8 cellular contexts compared by ENCODE assay signal in genomic region chr2:10835052-10835970, GRCh38. TPM values are rescaled to one million over a fixed set of nuclear protein-coding genes. Genes with fewer than 3 reads are reported as not detected.
DNase-seq lines count a peak whose midpoint lies in the region; ATAC-seq and TF ChIP-seq lines count a peak whose summit lies in the region.

No MANE protein-coding gene starts in this region.

- H3K79me2 ChIP-seq in neural progenitor cell (ENCODE audit: low read depth) = no peaks in the 10 kb centered on the region

- peak; percentile 21 for DNase-seq in NK-92 treated with Interleukin-12 subunit alpha and Interleukin-12 subunit beta, amount 100 ng/mL, for 24 hours (lab: John Stamatoyannopoulos, UW)
- no peak for DNase-seq in NK-92 (lab: John Stamatoyannopoulos, UW; ENCODE audit: unreplicated experiment)
- peak; percentile 83 for DNase-seq in NCI-H774 (lab: John Stamatoyannopoulos, UW)
- DNase-seq in activated CD8-positive, alpha-beta memory T cell treated with anti-CD3 and anti-CD28 coated beads, Interleukin-2, amount 10 ng/mL, durations not matched to agents 7 days and 5 days = peak; percentile 74
- DNase-seq in erythroblast (lab: John Stamatoyannopoulos, UW) = peak; percentile 40 to 67
- DNase-seq in neural progenitor cell (ENCODE audit: low spot score) = peak; percentile 85
- peak; percentile 72 to 74 for DNase-seq in thyroid gland

- intact Hi-C loops in thyroid gland (cut with DNase I) = loop anchor here (5.0 to 10.0 kb wide), 2 partner anchors 287 to 749 kb away; no protein-coding TSS in a partner anchor

- peak; percentile 78 for ATAC-seq in HG03039 (IDR thresholded peaks at IDR 0.05; ENCODE audit: unreplicated experiment)
- peak; percentile 80 for ATAC-seq in activated CD8-positive, alpha-beta memory T cell treated with anti-CD3 and anti-CD28 coated beads, Interleukin-2, amount 10 ng/mL, durations not matched to agents 7 days and 5 days

- peaks cover 4% of the 10 kb centered on the region for H3K4me1 Mint-ChIP-seq in activated CD8-positive, alpha-beta memory T cell treated with anti-CD3 and anti-CD28 coated beads, Interleukin-2, amount 10 ng/mL, durations not matched to agents 7 days and 5 days
- H3K4me1 Mint-ChIP-seq in neural progenitor cell = peaks cover 32% of the 10 kb centered on the region

- H3K4me3 ChIP-seq in neural progenitor cell (no peak overlapping the region), thyroid gland (replicated peaks in 1 of 3) (no peak overlapping the region)

- 55 to 80% methylated on average over 21 to 36 of the region's 48 CpGs for WGBS in thyroid gland, 2 donors

- CTCF ChIA-PET in activated CD8-positive, alpha-beta memory T cell treated with anti-CD3 and anti-CD28 coated beads, Interleukin-2, amount 10 ng/mL, durations not matched to agents 7 days and 5 days (lab: Charles Lee) = interaction anchor here (0.6 to 8.5 kb wide), 25 partner anchors 9 to 872 kb away, joined by 3 to 121 read pairs (median 4); partner anchors contain the start of gene PDIA6

- no peak overlapping the region for H3K27ac Mint-ChIP-seq in activated CD8-positive, alpha-beta memory T cell treated with anti-CD3 and anti-CD28 coated beads, Interleukin-2, amount 10 ng/mL, durations not matched to agents 7 days and 5 days
- H3K27ac Mint-ChIP-seq in neural progenitor cell = no peak overlapping the region

- no peaks in the 10 kb centered on the region for H3F3A ChIP-seq in neural progenitor cell (ENCODE audit: low read depth)

- TF ChIP-seq CTCF in neural progenitor cell (IDR thresholded peaks at IDR 0.05) (peak; percentile 93), thyroid gland (IDR thresholded peaks at IDR 0.05) (peak; percentile 38 to 86 (median 57))

- H3K4me2 ChIP-seq in neural progenitor cell = no peak overlapping the region

- H3K27me3 ChIP-seq in neural progenitor cell (peaks cover 38% of the 10 kb centered on the region), thyroid gland (no peaks in the 10 kb centered on the region)

- H3K4me1 ChIP-seq in neural progenitor cell (no peaks in the 10 kb centered on the region), thyroid gland (peaks cover 0 to 10% of the 10 kb centered on the region in 2 donors)

- no peak overlapping the region for H3K9ac ChIP-seq in neural progenitor cell

- no peaks in the 10 kb centered on the region for H3K36me3 ChIP-seq in neural progenitor cell
- H3K36me3 ChIP-seq in thyroid gland = no peaks in the 10 kb centered on the region

- H3K27me3 Mint-ChIP-seq in activated CD8-positive, alpha-beta memory T cell treated with anti-CD3 and anti-CD28 coated beads, Interleukin-2, amount 10 ng/mL, durations not matched to agents 7 days and 5 days = peaks cover 43% of the 10 kb centered on the region
- peaks cover 18% of the 10 kb centered on the region for H3K27me3 Mint-ChIP-seq in neural progenitor cell (ENCODE audit: insufficient read depth, low read depth)

- H3K36me3 Mint-ChIP-seq in activated CD8-positive, alpha-beta memory T cell treated with anti-CD3 and anti-CD28 coated beads, Interleukin-2, amount 10 ng/mL, durations not matched to agents 7 days and 5 days = no peaks in the 10 kb centered on the region
- peaks cover 3% of the 10 kb centered on the region for H3K36me3 Mint-ChIP-seq in neural progenitor cell

- no peak overlapping the region for H2AFZ ChIP-seq in neural progenitor cell (replicated peaks)

- no peak overlapping the region for H3K4me3 Mint-ChIP-seq in activated CD8-positive, alpha-beta memory T cell treated with anti-CD3 and anti-CD28 coated beads, Interleukin-2, amount 10 ng/mL, durations not matched to agents 7 days and 5 days
- H3K4me3 Mint-ChIP-seq in neural progenitor cell = no peak overlapping the region

- H4K20me1 ChIP-seq in neural progenitor cell (ENCODE audit: low read depth) = no peaks in the 10 kb centered on the region

- H3K27ac ChIP-seq in neural progenitor cell (no peak overlapping the region), thyroid gland (no peak overlapping the region)

- H3K9me3 Mint-ChIP-seq in activated CD8-positive, alpha-beta memory T cell treated with anti-CD3 and anti-CD28 coated beads, Interleukin-2, amount 10 ng/mL, durations not matched to agents 7 days and 5 days (ENCODE audit: low read depth) = no peaks in the 10 kb centered on the region
- peaks cover 8% of the 10 kb centered on the region for H3K9me3 Mint-ChIP-seq in neural progenitor cell

- H3K9me3 ChIP-seq in neural progenitor cell (ENCODE audit: low read depth) (no peaks in the 10 kb centered on the region), thyroid gland (no peaks in the 10 kb centered on the region)

- TF ChIP-seq POLR2A in erythroblast (IDR thresholded peaks at IDR 0.05; ENCODE audit: low read length) = no peak
- TF ChIP-seq POLR2A in thyroid gland (IDR thresholded peaks at IDR 0.05) = no peak

RNA-seq across cellular contexts. Expression of gene PDIA6, which starts 22.7 kb away (rescaled TPM):
- total RNA-seq in activated CD8-positive, alpha-beta memory T cell treated with anti-CD3 and anti-CD28 coated beads, Interleukin-2, amount 10 ng/mL, durations not matched to agents 7 days and 5 days = 100 to 1,000 TPM; 134 to 174 TPM
- 299 and 381 TPM in 2 replicates for total RNA-seq in neural progenitor cell (ENCODE audit: low replicate concordance)
- total RNA-seq in thyroid gland = 100 to 1,000 TPM; 227 to 540 (median 414) TPM
